In the genomic region with DNA sequence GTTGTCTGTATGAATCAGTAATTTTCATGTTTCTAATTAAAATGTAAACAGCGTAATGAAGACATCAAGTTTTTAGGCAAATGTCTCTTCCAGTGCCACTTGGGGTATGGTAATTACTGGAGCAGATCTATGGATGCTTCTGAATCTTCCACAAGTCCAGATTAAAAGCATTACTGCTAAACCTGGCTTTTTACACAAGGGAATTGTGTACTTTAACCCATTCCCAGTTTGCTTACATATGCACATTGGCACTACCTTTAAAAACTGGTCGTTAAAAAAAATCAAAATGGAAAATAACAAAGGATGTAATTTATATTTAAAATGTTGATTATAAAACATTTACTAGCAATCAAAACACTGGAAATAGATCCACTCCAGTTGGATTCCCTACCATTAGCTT, we compare ENCODE assay signal across 18 cellular contexts. TPM values are rescaled to one million over a fixed set of nuclear protein-coding genes. Genes with fewer than 3 reads are reported as not detected.
"Had no signal": no experiment of that assay in that cellular context is flagged by ENCODE, and none has a peak within 500 bp of the region (broad histone marks: within the 10 kb centered on the region; RNA-seq: fewer than 3 reads in every experiment).

No MANE protein-coding gene starts in this region.

- H3K4me1 ChIP-seq: gastrocnemius medialis, suprapubic skin had no signal

- H3K9me3 ChIP-seq: gastrocnemius medialis, mucosa of descending colon, suprapubic skin had no signal

- H3K9ac ChIP-seq: parathyroid adenoma had no signal

- ATAC-seq: gastrocnemius medialis; mucosa of descending colon; natural killer cell treated with Interleukin-12 subunit alpha and Interleukin-12 subunit beta and Interleukin-15 and Interleukin-18, amount 100 ng/mL, for 72 hours; sciatic nerve; stimulated activated naive CD8-positive, alpha-beta T cell treated with anti-CD3 and anti-CD28 coated beads, Interleukin-15, amount 100 ng/mL, for 72 hours had no signal

- H3K27ac ChIP-seq: gastrocnemius medialis, parathyroid adenoma, suprapubic skin had no signal

- H3K27me3 ChIP-seq: gastrocnemius medialis, suprapubic skin had no signal

- H3K4me3 ChIP-seq: gastrocnemius medialis, mucosa of descending colon, smooth muscle cell, suprapubic skin had no signal

- DNase-seq: cortex of kidney; effector CD4-positive, alpha-beta T cell; gastrocnemius medialis; head of caudate nucleus; mesenchymal stem cell; mucosa of descending colon; naive B cell; stimulated activated CD4-positive, alpha-beta T cell treated with anti-CD3 and anti-CD28 coated beads, Interleukin-12 subunit alpha, Interleukin-12 subunit beta, amount 100 ng/mL, for 4 hours; stimulated activated CD4-positive, alpha-beta T cell treated with anti-CD3 and anti-CD28 coated beads, Interleukin-1b, Interleukin-23, amount 100 ng/mL, for 48 hours; stimulated activated CD4-positive, alpha-beta T cell treated with anti-CD3 and anti-CD28 coated beads, Interleukin-4, amount 100 ng/mL, for 1 hour; stimulated activated CD8-positive, alpha-beta memory T cell treated with anti-CD3 and anti-CD28 coated beads, Interleukin-4, amount 100 ng/mL, for 48 hours; stimulated activated naive CD4-positive, alpha-beta T cell; stimulated activated naive CD8-positive, alpha-beta T cell treated with anti-CD3 and anti-CD28 coated beads, Interleukin-15, amount 100 ng/mL, for 72 hours had no signal

- H3K36me3 ChIP-seq: gastrocnemius medialis, suprapubic skin had no signal

RNA-seq across cellular contexts. Expression of a gene that starts 19.7 kb away (rescaled TPM):
- total RNA-seq: natural killer cell treated with Interleukin-12 subunit alpha and Interleukin-12 subunit beta and Interleukin-15 and Interleukin-18, amount 100 ng/mL, for 72 hours had no signal
